Comparison of ENCODE assay signal across 8 cellular contexts in genomic region chr14:94173885-94174621, GRCh38. TPM values are rescaled to one million over a fixed set of nuclear protein-coding genes. Genes with fewer than 3 reads are reported as not detected.
DNase-seq lines count a peak whose midpoint lies in the region; ATAC-seq and TF ChIP-seq lines count a peak whose summit lies in the region.

A gene with protein sequence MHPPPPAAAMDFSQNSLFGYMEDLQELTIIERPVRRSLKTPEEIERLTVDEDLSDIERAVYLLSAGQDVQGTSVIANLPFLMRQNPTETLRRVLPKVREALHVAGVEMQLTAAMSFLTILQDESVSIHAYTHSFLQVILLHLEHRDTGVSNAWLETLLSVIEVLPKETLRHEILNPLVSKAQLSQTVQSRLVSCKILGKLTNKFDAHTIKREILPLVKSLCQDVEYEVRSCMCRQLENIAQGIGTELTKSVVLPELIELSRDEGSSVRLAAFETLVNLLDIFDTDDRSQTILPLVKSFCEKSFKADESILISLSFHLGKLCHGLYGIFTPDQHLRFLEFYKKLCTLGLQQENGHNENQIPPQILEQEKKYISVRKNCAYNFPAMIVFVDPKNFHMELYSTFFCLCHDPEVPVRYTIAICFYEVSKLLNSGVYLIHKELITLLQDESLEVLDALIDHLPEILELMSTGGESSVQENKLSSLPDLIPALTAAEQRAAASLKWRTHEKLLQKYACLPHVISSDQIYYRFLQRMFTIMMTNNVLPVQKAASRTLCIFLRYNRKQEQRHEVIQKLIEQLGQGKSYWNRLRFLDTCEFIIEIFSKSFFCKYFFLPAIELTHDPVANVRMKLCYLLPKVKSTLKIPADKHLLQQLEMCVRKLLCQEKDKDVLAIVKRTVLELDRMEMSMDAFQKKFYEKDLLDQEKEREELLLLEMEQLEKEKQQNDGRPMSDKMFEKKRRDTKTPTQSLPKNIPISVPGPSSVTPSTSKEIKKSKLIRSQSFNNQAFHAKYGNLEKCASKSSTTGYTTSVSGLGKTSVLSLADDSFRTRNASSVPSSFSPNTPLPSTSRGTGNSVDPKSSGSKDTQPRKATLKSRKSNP (plus strand): TSS chr14:94174322. CDS start chr14:94174466, 144 bp downstream.

- peak within 1 kb of the TSS; percentile 78 for H3K4me3 Mint-ChIP-seq in stimulated activated naive CD8-positive, alpha-beta T cell treated with anti-CD3 and anti-CD28 coated beads, Interleukin-15, Interleukin-2, amounts not matched to agents 100 ng/mL and 50 ng/mL, for 24 hours

- peaks cover 38% of the 10 kb centered on the region for H3K27me3 Mint-ChIP-seq in stimulated activated naive CD8-positive, alpha-beta T cell treated with anti-CD3 and anti-CD28 coated beads, Interleukin-15, Interleukin-2, amounts not matched to agents 100 ng/mL and 50 ng/mL, for 24 hours

- H3K27ac ChIP-seq in RWPE2 (ENCODE audit: poor library complexity, severe bottlenecking) (peak within 1 kb of the TSS; percentile 43), neural cell (ENCODE audit: low read length) (no peak within 1 kb of the TSS)

- no peak for TF ChIP-seq EP300 in neural cell (conservative IDR thresholded peaks at IDR 0.05; ENCODE audit: poor library complexity, severe bottlenecking)

- H3K9me3 ChIP-seq in RWPE2 (ENCODE audit: severe bottlenecking) (no peaks in the 10 kb centered on the region), neural cell (ENCODE audit: low read length) (no peaks in the 10 kb centered on the region)

- peak within 1 kb of the TSS; percentile 59 for H3K9ac ChIP-seq in neural cell (ENCODE audit: low read length)

- peaks cover 32% of the 10 kb centered on the region for H3K4me1 Mint-ChIP-seq in stimulated activated naive CD8-positive, alpha-beta T cell treated with anti-CD3 and anti-CD28 coated beads, Interleukin-15, Interleukin-2, amounts not matched to agents 100 ng/mL and 50 ng/mL, for 24 hours (ENCODE audit: low read depth)

- H3K4me1 ChIP-seq in RWPE2 (ENCODE audit: insufficient read depth, poor library complexity, severe bottlenecking): peaks cover 42% of the 10 kb centered on the region

- H2AFZ ChIP-seq in neural cell (ENCODE audit: low read depth, low read length): peak within 1 kb of the TSS; percentile 77

- peak; percentile 31 for TF ChIP-seq RAD21 in neural cell (conservative IDR thresholded peaks at IDR 0.05)

- no peaks in the 10 kb centered on the region for H4K20me1 ChIP-seq in neural cell (ENCODE audit: insufficient read depth)

- H3K9me3 Mint-ChIP-seq in stimulated activated naive CD8-positive, alpha-beta T cell treated with anti-CD3 and anti-CD28 coated beads, Interleukin-15, Interleukin-2, amounts not matched to agents 100 ng/mL and 50 ng/mL, for 24 hours: no peaks in the 10 kb centered on the region

- H3K4me3 ChIP-seq in RWPE2 (ENCODE audit: severe bottlenecking) (peak within 1 kb of the TSS; percentile 70), neural cell (ENCODE audit: low read length) (peak within 1 kb of the TSS; percentile 77)

- H3K36me3 ChIP-seq in RWPE2 (ENCODE audit: low read depth) (peaks cover 5% of the 10 kb centered on the region), neural cell (ENCODE audit: insufficient read depth, low read length) (no peaks in the 10 kb centered on the region)

- TF ChIP-seq CTCF in RWPE2 (IDR thresholded peaks at IDR 0.05; ENCODE audit: poor library complexity, severe bottlenecking): no peak
- no peak for TF ChIP-seq CTCF in neural cell (IDR thresholded peaks at IDR 0.05; ENCODE audit: poor library complexity, severe bottlenecking)

- no peaks in the 10 kb centered on the region for H3K9me2 ChIP-seq in neural cell (ENCODE audit: insufficient read depth, low read length)

- no peaks in the 10 kb centered on the region for H3K27me3 ChIP-seq in RWPE2 (ENCODE audit: insufficient read depth, poor library complexity, severe bottlenecking)
- H3K27me3 ChIP-seq in neural cell (ENCODE audit: insufficient read depth, low read depth, low read length): peaks cover 30% of the 10 kb centered on the region

- peak; percentile 74 for ATAC-seq in GM21737 (IDR thresholded peaks at IDR 0.05; ENCODE audit: unreplicated experiment)
- peak; percentile 67 for ATAC-seq in RWPE2 (ENCODE audit: low read depth)

- peak within 1 kb of the TSS; percentile 71 for H3K4me2 ChIP-seq in neural cell (ENCODE audit: low read length)

- H3K27ac Mint-ChIP-seq in stimulated activated naive CD8-positive, alpha-beta T cell treated with anti-CD3 and anti-CD28 coated beads, Interleukin-15, Interleukin-2, amounts not matched to agents 100 ng/mL and 50 ng/mL, for 24 hours: peak within 1 kb of the TSS; percentile 61

- DNase-seq in DMS 273 treated with DMSO at 0.1 percent for 48 hours (lab: John Stamatoyannopoulos, UW): peak; percentile 72
- DNase-seq in LHCN-M2 (ENCODE audit: low read depth): peak; percentile 58
- DNase-seq in RWPE2 (ENCODE audit: low spot score): peak; percentile 96
- peak; percentile 78 for DNase-seq in activated effector memory CD4-positive, alpha-beta T cell treated with Interleukin-2 at 50 U/mL for 16 hours
- DNase-seq in fibroblast of the conjunctiva (ENCODE audit: low read depth): peak; percentile 58

- H3K36me3 Mint-ChIP-seq in stimulated activated naive CD8-positive, alpha-beta T cell treated with anti-CD3 and anti-CD28 coated beads, Interleukin-15, Interleukin-2, amounts not matched to agents 100 ng/mL and 50 ng/mL, for 24 hours (ENCODE audit: low read depth): no peaks in the 10 kb centered on the region

- H3K79me2 ChIP-seq in neural cell (replicated peaks; ENCODE audit: insufficient read depth, low read length): no peaks in the 10 kb centered on the region

- H3F3A ChIP-seq in neural cell (ENCODE audit: insufficient read depth, low read length, poor library complexity, severe bottlenecking): no peaks in the 10 kb centered on the region

TF ChIP-seq in neural cell, 6 proteins besides CTCF, POLR2A, EP300 and RAD21:
- peak; percentile 12 for TF ChIP-seq POLR2AphosphoS5 (IDR thresholded peaks at IDR 0.05)
- no peak for TF ChIP-seq REST (IDR thresholded peaks at IDR 0.05; ENCODE audit: borderline replicate concordance)
- TF ChIP-seq MXI1 (conservative IDR thresholded peaks at IDR 0.05; ENCODE audit: poor library complexity, severe bottlenecking): peak; percentile 36
- no peak for TF ChIP-seq SMC3 (conservative IDR thresholded peaks at IDR 0.05; ENCODE audit: poor library complexity)
- TF ChIP-seq TAF1 (IDR thresholded peaks at IDR 0.05; ENCODE audit: low read depth): no peak

RNA-seq across cellular contexts. Expression of the gene that starts here (rescaled TPM):
- 0.19 and 0.40 TPM in 2 replicates for total RNA-seq in LHCN-M2 (2014; rRNA removed)
- polyA plus RNA-seq in LHCN-M2 (2012): 0.10 TPM
- 4.8 and 5.9 TPM in 2 replicates for polyA plus RNA-seq in neural cell
- 7.8 and 10.3 TPM in 2 replicates for polyA minus RNA-seq in neural cell

Comparison
In these comparisons a context has a peak if more than half of its experiments do, and no peak if none do; other contexts are left out.
1. Peak in DNase-seq in LHCN-M2; RNA of the gene not detected or under 1 TPM.